In genomic region chr16:30416624-30417298, GRCh38 we compare ENCODE assay signal across 1 cellular context.
TF ChIP-seq lines count a peak whose summit lies in the region.

No MANE protein-coding gene starts in this region.

TF ChIP-seq in WTC11, 78 proteins besides CTCF, POLR2A, EP300 and RAD21 (continued from another document):
- TF ChIP-seq FOXP4 (CRISPR knock-in tag; IDR thresholded peaks at IDR 0.05) = no peak
